29 cellular contexts compared by ENCODE assay signal in the genomic region with DNA sequence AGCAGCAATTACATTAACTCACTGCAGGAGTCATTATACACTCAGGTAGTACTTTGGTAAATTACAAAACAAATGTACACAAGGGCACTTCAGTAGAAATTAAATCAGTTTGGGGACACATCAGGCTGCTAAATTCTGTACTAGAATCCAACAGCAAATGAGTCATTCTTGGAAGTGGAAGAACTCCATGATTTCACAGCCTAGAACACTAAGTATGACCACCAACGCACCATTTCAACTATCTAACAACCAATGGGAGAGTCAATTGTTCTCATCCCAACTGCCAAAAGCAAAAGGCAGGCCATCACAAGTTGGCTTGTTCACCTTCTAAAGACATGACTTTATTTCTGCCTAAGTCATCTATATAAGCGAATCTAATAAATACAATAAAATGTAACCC.
"Had no signal": no experiment of that assay in that cellular context is flagged by ENCODE, and none has a peak within 500 bp of the region (broad histone marks: within the 10 kb centered on the region; RNA-seq: fewer than 3 reads in every experiment).

No MANE protein-coding gene starts in this region.

- H3K4me1 ChIP-seq: left ventricle myocardium inferior, stomach, suprapubic skin, tibial artery, upper lobe of right lung had no signal

- H3K4me3 Mint-ChIP-seq: immature natural killer cell; mesothelial cell of epicardium; naive thymus-derived CD4-positive, alpha-beta T cell; natural killer cell treated with Interleukin-12 subunit alpha and Interleukin-12 subunit beta and Interleukin-15 and Interleukin-18, amount 100 ng/mL, for 72 hours; stimulated activated naive B cell treated with anti-CD40 and anti-IgM and Interleukin-4, amounts not matched to agents 10 μg/mL and 1 μg/mL and 100 μg/mL, for 72 hours had no signal

- H3K27ac Mint-ChIP-seq: mesothelial cell of epicardium; natural killer cell treated with Interleukin-12 subunit alpha and Interleukin-12 subunit beta and Interleukin-15 and Interleukin-18, amount 100 ng/mL, for 72 hours; progenitor cell of endocrine pancreas; stimulated activated naive B cell treated with anti-CD40 and anti-IgM and Interleukin-4, amounts not matched to agents 10 μg/mL and 1 μg/mL and 100 μg/mL, for 72 hours had no signal

- FAIRE-seq: urothelium cell line had no signal

- DNase-seq: hypothalamus; immature natural killer cell; islet precursor cell; left ventricle myocardium inferior; mesendoderm; mucosa of descending colon; naive thymus-derived CD4-positive, alpha-beta T cell; ovary; retina; right cardiac atrium; stimulated activated CD4-positive, alpha-beta T cell treated with anti-CD3 and anti-CD28 coated beads, Interleukin-12 subunit alpha, Interleukin-12 subunit beta, amount 100 ng/mL, for 4 hours; stimulated activated CD4-positive, alpha-beta T cell treated with anti-CD3 and anti-CD28 coated beads, Interleukin-15, amount 100 ng/mL, for 24 hours; stimulated activated CD4-positive, alpha-beta T cell treated with anti-CD3 and anti-CD28 coated beads, Interleukin-2, amount 100 ng/mL, for 24 hours; stimulated activated CD4-positive, alpha-beta T cell treated with anti-CD3 and anti-CD28 coated beads, Interleukin-4, amount 100 ng/mL, for 1 hour; stimulated activated naive B cell treated with anti-CD40 and anti-IgM and Interleukin-4, amounts not matched to agents 10 μg/mL and 1 μg/mL and 100 μg/mL, for 72 hours; stimulated activated naive CD8-positive, alpha-beta T cell treated with anti-CD3 and anti-CD28 coated beads, Interleukin-15, Interleukin-2, amounts not matched to agents 100 U/mL and 50 U/mL, for 24 hours; stomach; tibial artery; trophoblast cell; upper lobe of right lung had no signal

- H3K27me3 ChIP-seq: ovary, stomach, suprapubic skin, tibial artery, upper lobe of right lung had no signal

- H3K27ac ChIP-seq: left ventricle myocardium inferior, ovary, skin epidermis, stomach, suprapubic skin, thoracic aorta, tibial artery, upper lobe of right lung had no signal

- ATAC-seq: mucosa of descending colon; naive thymus-derived CD4-positive, alpha-beta T cell; natural killer cell treated with Interleukin-12 subunit alpha and Interleukin-12 subunit beta and Interleukin-15 and Interleukin-18, amount 100 ng/mL, for 72 hours; right cardiac atrium; sciatic nerve; stimulated activated naive B cell treated with anti-CD40 and anti-IgM and Interleukin-4, amounts not matched to agents 10 μg/mL and 1 μg/mL and 100 μg/mL, for 72 hours; stimulated activated naive CD8-positive, alpha-beta T cell treated with anti-CD3 and anti-CD28 coated beads, Interleukin-15, Interleukin-2, amounts not matched to agents 100 U/mL and 50 U/mL, for 24 hours; upper lobe of right lung had no signal

- H3K36me3 ChIP-seq: ovary, thoracic aorta had no signal

- H3K4me1 Mint-ChIP-seq: immature natural killer cell, mesothelial cell of epicardium had no signal

- H3K9me3 ChIP-seq: left ventricle myocardium inferior, mucosa of descending colon, ovary, stomach, suprapubic skin, thoracic aorta, tibial artery, upper lobe of right lung had no signal

- H3K9me3 Mint-ChIP-seq: immature natural killer cell; mesothelial cell of epicardium; naive thymus-derived CD4-positive, alpha-beta T cell; natural killer cell treated with Interleukin-12 subunit alpha and Interleukin-12 subunit beta and Interleukin-15 and Interleukin-18, amount 100 ng/mL, for 72 hours; stimulated activated naive B cell treated with anti-CD40 and anti-IgM and Interleukin-4, amounts not matched to agents 10 μg/mL and 1 μg/mL and 100 μg/mL, for 72 hours had no signal

- H3K4me3 ChIP-seq: left ventricle myocardium inferior, lung, mucosa of descending colon, ovary, skin epidermis, stomach, suprapubic skin, thoracic aorta, tibial artery, upper lobe of right lung had no signal

- H3K27me3 Mint-ChIP-seq: natural killer cell treated with Interleukin-12 subunit alpha and Interleukin-12 subunit beta and Interleukin-15 and Interleukin-18, amount 100 ng/mL, for 72 hours; progenitor cell of endocrine pancreas; stimulated activated naive B cell treated with anti-CD40 and anti-IgM and Interleukin-4, amounts not matched to agents 10 μg/mL and 1 μg/mL and 100 μg/mL, for 72 hours had no signal
